22 cellular contexts compared by ENCODE assay signal in genomic region chr7:122067077-122067476, GRCh38.
"Had no signal": no experiment of that assay in that cellular context is flagged by ENCODE, and none has a peak within 500 bp of the region (broad histone marks: within the 10 kb centered on the region; RNA-seq: fewer than 3 reads in every experiment).

No MANE protein-coding gene starts in this region.

- H3K27me3 ChIP-seq: esophagus squamous epithelium, right atrium auricular region, tibial nerve, upper lobe of left lung had no signal

- H3K4me1 Mint-ChIP-seq: naive B cell; stimulated activated naive B cell treated with anti-CD40 and anti-IgM and Interleukin-4, amounts not matched to agents 10 μg/mL and 1 μg/mL and 100 μg/mL, for 72 hours had no signal

- H3K27ac Mint-ChIP-seq: naive B cell; natural killer cell treated with Interleukin-12 subunit alpha and Interleukin-12 subunit beta and Interleukin-15 and Interleukin-18, amount 100 ng/mL, for 72 hours; progenitor cell of endocrine pancreas; stimulated activated naive B cell treated with anti-CD40 and anti-IgM and Interleukin-4, amounts not matched to agents 10 μg/mL and 1 μg/mL and 100 μg/mL, for 72 hours; stimulated activated naive CD8-positive, alpha-beta T cell treated with anti-CD3 and anti-CD28 coated beads, Interleukin-15, Interleukin-2, amounts not matched to agents 100 ng/mL and 50 ng/mL, for 24 hours had no signal

- H3K4me1 ChIP-seq: esophagus squamous epithelium, lower lobe of right lung, parathyroid adenoma, right atrium auricular region, tibial nerve, upper lobe of left lung had no signal

- H3K9me3 Mint-ChIP-seq: naive B cell; neural crest cell; stimulated activated naive B cell treated with anti-CD40 and anti-IgM and Interleukin-4, amounts not matched to agents 10 μg/mL and 1 μg/mL and 100 μg/mL, for 72 hours; stimulated activated naive CD8-positive, alpha-beta T cell treated with anti-CD3 and anti-CD28 coated beads, Interleukin-15, Interleukin-2, amounts not matched to agents 100 ng/mL and 50 ng/mL, for 24 hours had no signal

- H3K9me3 ChIP-seq: esophagus squamous epithelium, lower lobe of right lung, right atrium auricular region, thoracic aorta, tibial nerve, upper lobe of left lung had no signal

- H3K4me3 ChIP-seq: coronary artery, esophagus squamous epithelium, lower lobe of right lung, right atrium auricular region, thoracic aorta, tibial nerve, upper lobe of left lung had no signal

- H3K27ac ChIP-seq: coronary artery, esophagus squamous epithelium, lower lobe of right lung, parathyroid adenoma, right atrium auricular region, thoracic aorta, tibial nerve, upper lobe of left lung had no signal

- ATAC-seq: left ventricle myocardium superior; lower lobe of right lung; natural killer cell treated with Interleukin-12 subunit alpha and Interleukin-12 subunit beta and Interleukin-15 and Interleukin-18, amount 100 ng/mL, for 72 hours; stimulated activated naive B cell treated with anti-CD40 and anti-IgM and Interleukin-4, amounts not matched to agents 10 μg/mL and 1 μg/mL and 100 μg/mL, for 72 hours had no signal

- H3K36me3 Mint-ChIP-seq: naive B cell; natural killer cell treated with Interleukin-12 subunit alpha and Interleukin-12 subunit beta and Interleukin-15 and Interleukin-18, amount 100 ng/mL, for 72 hours; stimulated activated naive B cell treated with anti-CD40 and anti-IgM and Interleukin-4, amounts not matched to agents 10 μg/mL and 1 μg/mL and 100 μg/mL, for 72 hours had no signal

- H3K9ac ChIP-seq: parathyroid adenoma had no signal

- H3K27me3 Mint-ChIP-seq: natural killer cell treated with Interleukin-12 subunit alpha and Interleukin-12 subunit beta and Interleukin-15 and Interleukin-18, amount 100 ng/mL, for 72 hours; progenitor cell of endocrine pancreas; stimulated activated naive CD8-positive, alpha-beta T cell treated with anti-CD3 and anti-CD28 coated beads, Interleukin-15, Interleukin-2, amounts not matched to agents 100 ng/mL and 50 ng/mL, for 24 hours had no signal

- H2AFZ ChIP-seq: parathyroid adenoma had no signal

- H3K36me3 ChIP-seq: esophagus squamous epithelium, lower lobe of right lung, right atrium auricular region, thoracic aorta, tibial nerve, upper lobe of left lung had no signal

- DNase-seq: dermis blood vessel endothelial cell; effector memory CD4-positive, alpha-beta T cell; erythroblast; esophagus squamous epithelium; hypothalamus; left ventricle myocardium superior; lower lobe of right lung; naive B cell; small intestine; stimulated activated CD4-positive, alpha-beta T cell treated with anti-CD3 and anti-CD28 coated beads, Interleukin-15, amount 100 ng/mL, for 24 hours; stimulated activated CD4-positive, alpha-beta T cell treated with anti-CD3 and anti-CD28 coated beads, Interleukin-2, amount 100 ng/mL, for 48 hours; stimulated activated naive B cell treated with anti-CD40 and anti-IgM and Interleukin-4, amounts not matched to agents 10 μg/mL and 1 μg/mL and 100 μg/mL, for 72 hours; upper lobe of left lung had no signal

- H3K4me3 Mint-ChIP-seq: natural killer cell treated with Interleukin-12 subunit alpha and Interleukin-12 subunit beta and Interleukin-15 and Interleukin-18, amount 100 ng/mL, for 72 hours; neural crest cell; stimulated activated naive B cell treated with anti-CD40 and anti-IgM and Interleukin-4, amounts not matched to agents 10 μg/mL and 1 μg/mL and 100 μg/mL, for 72 hours; stimulated activated naive CD8-positive, alpha-beta T cell treated with anti-CD3 and anti-CD28 coated beads, Interleukin-15, Interleukin-2, amounts not matched to agents 100 ng/mL and 50 ng/mL, for 24 hours had no signal

- H3K79me2 ChIP-seq: parathyroid adenoma had no signal
